Comparison of ENCODE assay signal across 1 cellular context in the genomic region with DNA sequence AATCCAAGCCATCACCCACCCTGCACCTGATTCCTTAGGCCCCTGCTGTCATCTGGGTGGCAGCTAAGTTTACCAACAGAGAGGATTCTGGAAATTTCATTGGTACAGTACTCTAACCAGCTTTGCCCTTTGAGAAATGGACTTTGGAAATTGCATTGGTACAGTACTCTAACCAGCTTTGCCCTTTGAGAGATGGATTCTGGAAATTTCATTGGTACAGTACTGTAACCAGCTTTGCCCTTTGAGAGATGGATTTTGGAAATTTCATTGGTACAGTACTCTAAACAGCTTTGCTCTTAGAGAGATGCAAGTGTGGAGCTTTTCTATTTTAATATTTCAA.
TF ChIP-seq lines count a peak whose summit lies in the region.

No MANE protein-coding gene starts in this region.

TF ChIP-seq in HepG2, 621 proteins besides CTCF, POLR2A, EP300 and RAD21:
- TF ChIP-seq ZNF382 (CRISPR knock-in tag; IDR thresholded peaks at IDR 0.05; ENCODE audit: borderline replicate concordance) (no peak), ZNF549 (CRISPR knock-in tag; IDR thresholded peaks at IDR 0.05) (no peak), THAP9 (CRISPR knock-in tag; IDR thresholded peaks at IDR 0.05; ENCODE audit: borderline replicate concordance) (no peak), ZNF746 (CRISPR knock-in tag; IDR thresholded peaks at IDR 0.05) (no peak), HNF4A (CRISPR knock-in tag; IDR thresholded peaks at IDR 0.05) (peak; percentile 17; the same call in 1 of the 2 replicates), EHMT2 (IDR thresholded peaks at IDR 0.05; ENCODE audit: borderline replicate concordance, low read depth, low read length) (0 out of 2 replicates have a peak, but pooled peaks have one; percentile 45), HNF4G (IDR thresholded peaks at IDR 0.05; ENCODE audit: borderline replicate concordance, low read depth, low read length) (peak; percentile 65), HNF4G (CRISPR knock-in tag; IDR thresholded peaks at IDR 0.05; ENCODE audit: borderline replicate concordance, low read depth) (no peak), IRF2 (CRISPR knock-in tag; IDR thresholded peaks at IDR 0.05) (no peak), ONECUT2 (CRISPR knock-in tag; IDR thresholded peaks at IDR 0.05) (peak; percentile 89), TAF1 (CRISPR knock-in tag; IDR thresholded peaks at IDR 0.05) (no peak), CHD2 (IDR thresholded peaks at IDR 0.05; ENCODE audit: low read depth, low read length) (no peak), KIAA2018 (CRISPR knock-in tag; IDR thresholded peaks at IDR 0.05; ENCODE audit: borderline replicate concordance) (no peak), NCOR1 (IDR thresholded peaks at IDR 0.05; ENCODE audit: borderline replicate concordance, low read length) (0 out of 2 replicates have a peak, but pooled peaks have one; percentile 13)
- TF ChIP-seq, protein P1, sequence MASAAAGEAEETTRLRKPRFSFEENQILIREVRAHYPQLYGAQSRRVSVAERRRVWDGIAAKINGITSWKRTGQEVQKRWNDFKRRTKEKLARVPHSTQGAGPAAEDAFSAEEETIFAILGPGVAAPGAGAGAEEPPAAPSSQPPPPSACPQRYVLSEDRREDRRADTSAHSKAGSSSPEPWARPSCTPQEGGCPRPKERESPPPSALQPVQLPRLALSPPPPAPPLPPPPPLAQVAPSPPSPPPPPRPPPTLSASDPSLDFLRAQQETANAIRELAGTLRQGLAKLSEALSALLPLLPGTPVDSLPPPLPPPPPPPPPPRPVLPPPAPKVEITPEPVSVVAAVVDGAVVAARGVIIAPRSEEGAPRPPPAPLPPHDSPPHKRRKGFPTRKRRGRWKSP (CRISPR knock-in tag; IDR thresholded peaks at IDR 0.05): no peak
TF ChIP-seq in HepG2: peak in this region for 5.
